24 cellular contexts compared by ENCODE assay signal in the genomic region with DNA sequence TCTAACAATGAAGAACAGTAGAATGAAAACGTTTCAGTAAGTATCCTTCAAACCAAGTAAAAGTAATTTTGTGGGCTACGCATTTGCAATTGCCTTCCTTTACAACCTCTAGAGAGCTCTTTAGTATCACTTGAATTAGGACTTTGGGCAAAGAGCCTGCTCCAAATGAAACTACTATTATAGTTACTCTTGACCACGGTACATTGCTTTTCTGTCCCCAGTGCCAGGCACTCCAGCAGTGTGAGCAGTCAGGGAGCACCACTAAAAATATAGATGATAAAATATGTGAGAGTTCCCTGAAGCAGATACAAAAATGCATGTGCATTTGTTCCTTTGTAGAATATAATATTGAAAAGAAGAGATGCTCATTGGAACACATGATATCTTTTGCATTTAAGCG.
"Had no signal": no experiment of that assay in that cellular context is flagged by ENCODE, and none has a peak within 500 bp of the region (broad histone marks: within the 10 kb centered on the region; RNA-seq: fewer than 3 reads in every experiment).

No MANE protein-coding gene starts in this region.

- DNase-seq: activated CD4-positive, alpha-beta memory T cell treated with anti-CD3 and anti-CD28 coated beads, Interleukin-2, amount 10 ng/mL, durations not matched to agents 7 days and 5 days; activated CD4-positive, alpha-beta T cell treated with anti-CD3 and anti-CD28 coated beads, Interleukin-2, amount 10 ng/mL, durations not matched to agents 24 days and 14 days; activated CD4-positive, CD25-positive, alpha-beta regulatory T cell treated with anti-CD3 and anti-CD28 coated beads, Interleukin-2, amount 50 U/mL, for 72 hours; activated naive CD8-positive, alpha-beta T cell treated with anti-CD3 and anti-CD28 coated beads, Interleukin-2, amount 50 U/mL, for 24 hours; activated T-cell treated with anti-CD3 and anti-CD28 coated beads, Interleukin-2, amount 50 U/mL, for 4 hours; amygdala; caudate nucleus; cortex of kidney; effector memory CD8-positive, alpha-beta T cell; erythroblast; kidney; left colon; midbrain; naive thymus-derived CD4-positive, alpha-beta T cell; occipital lobe; psoas muscle; stimulated activated CD4-positive, alpha-beta T cell treated with anti-CD3 and anti-CD28 coated beads, Interleukin-1b, Interleukin-23, amount 100 ng/mL, for 48 hours; stimulated activated naive B cell treated with anti-CD40 and anti-IgM and Interleukin-4, amounts not matched to agents 10 μg/mL and 1 μg/mL and 100 μg/mL, for 72 hours; stomach; tibial artery had no signal

- H3K27me3 ChIP-seq: gastroesophageal sphincter, hepatocyte, stomach, tibial artery had no signal

- H3K4me3 ChIP-seq: gastroesophageal sphincter, hepatocyte, psoas muscle, smooth muscle cell, stomach, tibial artery had no signal

- H3K9me3 ChIP-seq: gastroesophageal sphincter, psoas muscle, stomach, tibial artery had no signal

- H3K27ac ChIP-seq: gastroesophageal sphincter, hepatocyte, parathyroid adenoma, psoas muscle, stomach, tibial artery had no signal

- H3K4me1 ChIP-seq: gastroesophageal sphincter, parathyroid adenoma, psoas muscle, stomach, tibial artery had no signal

- H3K36me3 ChIP-seq: gastroesophageal sphincter, stomach, tibial artery had no signal
